20 cellular contexts compared by ENCODE assay signal in genomic region chr5:10021248-10021647, GRCh38.
"Had no signal": no experiment of that assay in that cellular context is flagged by ENCODE, and none has a peak within 500 bp of the region (broad histone marks: within the 10 kb centered on the region; RNA-seq: fewer than 3 reads in every experiment).

No MANE protein-coding gene starts in this region.

- DNase-seq: activated CD4-positive, alpha-beta memory T cell treated with anti-CD3 and anti-CD28 coated beads, Interleukin-2, amount 10 ng/mL, durations not matched to agents 7 days and 5 days; activated CD4-positive, alpha-beta T cell treated with anti-CD3 and anti-CD28 coated beads for 4 hours; activated effector memory CD4-positive, alpha-beta T cell treated with Interleukin-2 at 50 U/mL for 16 hours; activated T-cell treated with anti-CD3 and anti-CD28 coated beads, Interleukin-2, amount 50 U/mL, for 24 hours; body of pancreas; cerebellar nuclear complex; dermis blood vessel endothelial cell; foreskin keratinocyte; glutamatergic neuron; hypothalamus; kidney glomerular epithelial cell; occipital lobe; psoas muscle; stimulated activated naive CD8-positive, alpha-beta T cell treated with anti-CD3 and anti-CD28 coated beads, Interleukin-15, Interleukin-2, amounts not matched to agents 100 U/mL and 50 U/mL, for 24 hours had no signal

- H3K36me3 Mint-ChIP-seq: activated naive CD4-positive, alpha-beta T cell treated with anti-CD3 and anti-CD28 coated beads, Interleukin-2, amount 50 U/mL, for 72 hours; type B pancreatic cell had no signal

- H3K27me3 ChIP-seq: body of pancreas, foreskin keratinocyte had no signal

- ATAC-seq: activated naive CD4-positive, alpha-beta T cell treated with anti-CD3 and anti-CD28 coated beads, Interleukin-2, amount 50 U/mL, for 72 hours; body of pancreas; esophagus mucosa; foreskin keratinocyte; psoas muscle; sciatic nerve; stimulated activated naive CD8-positive, alpha-beta T cell treated with anti-CD3 and anti-CD28 coated beads, Interleukin-15, Interleukin-2, amounts not matched to agents 100 U/mL and 50 U/mL, for 24 hours had no signal

- H3K27ac Mint-ChIP-seq: activated CD4-positive, alpha-beta memory T cell treated with anti-CD3 and anti-CD28 coated beads, Interleukin-2, amount 10 ng/mL, durations not matched to agents 7 days and 5 days; activated naive CD4-positive, alpha-beta T cell treated with anti-CD3 and anti-CD28 coated beads, Interleukin-2, amount 50 U/mL, for 72 hours; activated T-cell treated with anti-CD3 and anti-CD28 coated beads, Interleukin-2, amount 50 U/mL, for 24 hours; nephron; T-helper 1 cell treated with Interleukin-12 subunit alpha and Interleukin-12 subunit beta and Interleukin-4 antibody, amounts not matched to agents 30 μg/mL and 1 μg/mL, for 36 hours; type B pancreatic cell had no signal

- H3K4me1 ChIP-seq: body of pancreas, psoas muscle had no signal

- H3K27me3 Mint-ChIP-seq: activated CD4-positive, alpha-beta memory T cell treated with anti-CD3 and anti-CD28 coated beads, Interleukin-2, amount 10 ng/mL, durations not matched to agents 7 days and 5 days; activated T-cell treated with anti-CD3 and anti-CD28 coated beads, Interleukin-2, amount 50 U/mL, for 24 hours; type B pancreatic cell had no signal

- H3K9me3 Mint-ChIP-seq: activated CD4-positive, alpha-beta memory T cell treated with anti-CD3 and anti-CD28 coated beads, Interleukin-2, amount 10 ng/mL, durations not matched to agents 7 days and 5 days; T-helper 1 cell treated with Interleukin-12 subunit alpha and Interleukin-12 subunit beta and Interleukin-4 antibody, amounts not matched to agents 30 μg/mL and 1 μg/mL, for 36 hours had no signal

- H3K4me1 Mint-ChIP-seq: activated CD4-positive, alpha-beta memory T cell treated with anti-CD3 and anti-CD28 coated beads, Interleukin-2, amount 10 ng/mL, durations not matched to agents 7 days and 5 days; nephron had no signal

- H3K27ac ChIP-seq: body of pancreas, foreskin keratinocyte, psoas muscle had no signal

- H3K4me3 ChIP-seq: body of pancreas, psoas muscle had no signal

- H3K4me3 Mint-ChIP-seq: activated CD4-positive, alpha-beta memory T cell treated with anti-CD3 and anti-CD28 coated beads, Interleukin-2, amount 10 ng/mL, durations not matched to agents 7 days and 5 days; activated T-cell treated with anti-CD3 and anti-CD28 coated beads, Interleukin-2, amount 50 U/mL, for 24 hours; nephron; T-helper 1 cell treated with Interleukin-12 subunit alpha and Interleukin-12 subunit beta and Interleukin-4 antibody, amounts not matched to agents 30 μg/mL and 1 μg/mL, for 36 hours; type B pancreatic cell had no signal
